Comparison of ENCODE assay signal across 11 cellular contexts in the genomic region with DNA sequence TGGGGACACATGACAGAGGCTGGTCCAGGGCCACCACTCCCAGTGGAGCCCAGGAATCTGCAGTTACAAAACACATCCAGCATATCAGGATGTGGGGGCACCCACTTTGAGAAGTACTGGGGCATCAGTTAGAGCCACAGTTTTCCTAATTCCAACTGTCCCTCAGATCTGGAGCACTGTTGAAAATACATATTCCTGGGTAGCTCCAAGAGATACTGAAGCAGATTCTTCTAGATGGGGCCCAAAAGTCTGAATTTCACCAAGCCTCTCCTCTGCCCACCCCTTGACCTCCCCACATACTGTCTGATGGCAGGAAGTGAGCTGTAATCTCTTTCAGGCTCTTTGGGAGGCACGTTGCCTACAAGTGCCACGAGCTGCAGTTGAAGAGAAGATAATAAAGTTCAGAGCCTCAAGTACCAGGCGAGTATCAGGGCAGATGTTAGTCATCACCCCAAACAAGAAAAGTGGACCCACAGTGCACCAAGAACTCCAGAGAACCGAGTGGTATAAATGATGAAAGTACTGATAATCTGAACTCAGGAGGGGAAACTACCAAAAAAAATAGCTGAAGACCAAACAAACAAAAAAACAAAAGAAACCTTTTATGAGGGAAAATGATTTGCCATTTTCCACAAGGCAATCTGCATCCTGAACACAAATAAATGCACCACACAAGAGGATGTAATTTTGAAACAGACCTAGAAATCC.
DNase-seq lines count a peak whose midpoint lies in the region; ATAC-seq and TF ChIP-seq lines count a peak whose summit lies in the region.
"Had no signal": no experiment of that assay in that cellular context is flagged by ENCODE, and none has a peak within 500 bp of the region (broad histone marks: within the 10 kb centered on the region; RNA-seq: fewer than 3 reads in every experiment).

No MANE protein-coding gene starts in this region.

- DNase-seq in NCI-H1092 (lab: John Stamatoyannopoulos, UW) (peak; percentile 18), NCI-H1092 treated with DMSO at 0.1 percent for 48 hours (lab: John Stamatoyannopoulos, UW) (no peak), naive B cell (no peak), lower lobe of right lung (no peak), HuH-7.5 (ENCODE audit: low spot score) (no peak)
- DNase-seq in effector CD4-positive, alpha-beta T cell: no peak
- DNase-seq: 8988T, HCEC 1CT, kidney glomerular epithelial cell had no signal

- intact Hi-C loops in lower lobe of right lung (cut with DNase I): no loop called here

- H3K9me3 Mint-ChIP-seq in naive B cell: no peaks in the 10 kb centered on the region

- H4K20me1 ChIP-seq in OCI-LY3 (ENCODE audit: insufficient read depth, low read length): peaks cover 100% of the 10 kb centered on the region

- peak overlapping the region; percentile 47 for H3K4me2 ChIP-seq in OCI-LY3 (ENCODE audit: low read length)

- H3K9me3 ChIP-seq in OCI-LY3 (ENCODE audit: insufficient read depth, low read length): no peaks in the 10 kb centered on the region
- no peaks in the 10 kb centered on the region for H3K9me3 ChIP-seq in lower lobe of right lung

- peak overlapping the region; percentile 1 to 85 (median 66) for H3K27ac Mint-ChIP-seq in naive B cell

- no peaks in the 10 kb centered on the region for H3K27me3 Mint-ChIP-seq in naive B cell

- no peaks in the 10 kb centered on the region for H3K36me3 Mint-ChIP-seq in naive B cell

- H3K4me1 Mint-ChIP-seq in naive B cell: peaks cover 12 to 19% (median 19%) of the 10 kb centered on the region in 3 donors

- peak overlapping the region; percentile 20 for H3K4me3 ChIP-seq in OCI-LY3 (ENCODE audit: low read length)
- no peak overlapping the region for H3K4me3 ChIP-seq in lower lobe of right lung

- H2AFZ ChIP-seq in OCI-LY3 (ENCODE audit: low read depth, low read length): no peak overlapping the region

- peak overlapping the region; percentile 0 to 71 (median 51) for H3K4me3 Mint-ChIP-seq in naive B cell

- peaks cover 82% of the 10 kb centered on the region for H3K4me1 ChIP-seq in OCI-LY3 (ENCODE audit: low read length)
- H3K4me1 ChIP-seq in lower lobe of right lung: peaks cover 19% of the 10 kb centered on the region

- H3K27ac ChIP-seq in OCI-LY3 (ENCODE audit: low read length): peak overlapping the region; percentile 16
- no peak overlapping the region for H3K27ac ChIP-seq in lower lobe of right lung

- TF ChIP-seq CTCF in OCI-LY3 (IDR thresholded peaks at IDR 0.05; ENCODE audit: low read depth, low read length): no peak
- TF ChIP-seq CTCF in lower lobe of right lung (IDR thresholded peaks at IDR 0.05): no peak

- H3K79me2 ChIP-seq in OCI-LY3 (ENCODE audit: low read length): peaks cover 100% of the 10 kb centered on the region

- no peak overlapping the region for H3K9ac ChIP-seq in OCI-LY3 (ENCODE audit: low read length)

- H3K27me3 ChIP-seq in OCI-LY3 (ENCODE audit: low read depth, low read length) (no peaks in the 10 kb centered on the region), lower lobe of right lung (ENCODE audit: low read depth) (no peaks in the 10 kb centered on the region)

- ATAC-seq in HG02678 (IDR thresholded peaks at IDR 0.05; ENCODE audit: unreplicated experiment) (peak; percentile 27), naive B cell (ENCODE audit: low read depth in 2 of 2) (peak; percentile 31 to 52), lower lobe of right lung (no peak)

- peaks cover 74% of the 10 kb centered on the region for H3K36me3 ChIP-seq in OCI-LY3 (replicated peaks; ENCODE audit: low read depth, low read length)
- no peaks in the 10 kb centered on the region for H3K36me3 ChIP-seq in lower lobe of right lung

Comparison
In these comparisons a context has a peak if more than half of its experiments do, and no peak if none do; other contexts are left out.
1. ATAC-seq: peak in HG02678 (single experiment) and naive B cell (2 of 2); none in lower lobe of right lung (0 of 2).